8 cellular contexts compared by ENCODE assay signal in genomic region chr17:68087131-68087623, GRCh38. TPM values are rescaled to one million over a fixed set of nuclear protein-coding genes. Genes with fewer than 3 reads are reported as not detected.
DNase-seq lines count a peak whose midpoint lies in the region; ATAC-seq, FAIRE-seq and TF ChIP-seq lines count a peak whose summit lies in the region.
"Not testable (repeated sequence)": the region's sequence is repeated elsewhere in the genome, so short reads cannot be mapped to it uniquely, and the experiment has no call there.

No MANE protein-coding gene starts in this region.

- H3K9me3 Mint-ChIP-seq in activated B cell treated with CpG ODN at 0.5 μM for 24 hours; stimulated activated naive B cell treated with anti-CD40 and anti-IgM and Interleukin-4, amounts not matched to agents 10 μg/mL and 1 μg/mL and 100 μg/mL, for 72 hours: not testable (repeated sequence)

- intact Hi-C loops in activated B cell treated with CpG ODN at 0.5 μM for 24 hours (cut with micrococcal nuclease), result loop anchor here (5.0 kb wide), 1 partner anchor 50 kb away; the partner anchor contains the start of gene KPNA2

- H3K9ac ChIP-seq in MM.1S (ENCODE audit: low read length); keratinocyte (ENCODE audit: control insufficient read depth, extremely low read depth, insufficient read depth, low read length): not testable (repeated sequence)

- DNase-seq in GM06990 (ENCODE audit: extremely low read depth, insufficient read length), result peak; percentile 46
- peak; percentile 11 for DNase-seq in MM.1S
- DNase-seq in activated B cell treated with CpG ODN at 0.5 μM for 24 hours, result peak; percentile 35
- DNase-seq in activated effector memory CD4-positive, alpha-beta T cell treated with Interleukin-2 at 50 U/mL for 16 hours, result peak; percentile 36
- DNase-seq in keratinocyte (ENCODE audit: low read depth, low spot score); stimulated activated naive B cell treated with anti-CD40 and anti-IgM and Interleukin-4, amounts not matched to agents 10 μg/mL and 1 μg/mL and 100 μg/mL, for 72 hours: not testable (repeated sequence)

- H3K4me1 ChIP-seq in MM.1S (ENCODE audit: low read length), result peaks cover 24% of the 10 kb centered on the region
- H3K4me1 ChIP-seq in keratinocyte (ENCODE audit: control insufficient read depth, extremely low read depth, insufficient read depth, low read length), result not testable (repeated sequence)

- H3K36me3 Mint-ChIP-seq in activated B cell treated with CpG ODN at 0.5 μM for 24 hours (ENCODE audit: low read depth); stimulated activated naive B cell treated with anti-CD40 and anti-IgM and Interleukin-4, amounts not matched to agents 10 μg/mL and 1 μg/mL and 100 μg/mL, for 72 hours: not testable (repeated sequence)

- H3K79me2 ChIP-seq in MM.1S (ENCODE audit: low read length); keratinocyte (ENCODE audit: control insufficient read depth, insufficient read depth, low read length): not testable (repeated sequence)

- peak overlapping the region; percentile 84 for H3K27ac Mint-ChIP-seq in activated B cell treated with CpG ODN at 0.5 μM for 24 hours
- H3K27ac Mint-ChIP-seq in stimulated activated naive B cell treated with anti-CD40 and anti-IgM and Interleukin-4, amounts not matched to agents 10 μg/mL and 1 μg/mL and 100 μg/mL, for 72 hours, result peak overlapping the region; percentile 75

- H3K27me3 Mint-ChIP-seq in activated B cell treated with CpG ODN at 0.5 μM for 24 hours; stimulated activated naive B cell treated with anti-CD40 and anti-IgM and Interleukin-4, amounts not matched to agents 10 μg/mL and 1 μg/mL and 100 μg/mL, for 72 hours: not testable (repeated sequence)

- peak overlapping the region; percentile 60 for H3K4me3 Mint-ChIP-seq in activated B cell treated with CpG ODN at 0.5 μM for 24 hours
- H3K4me3 Mint-ChIP-seq in stimulated activated naive B cell treated with anti-CD40 and anti-IgM and Interleukin-4, amounts not matched to agents 10 μg/mL and 1 μg/mL and 100 μg/mL, for 72 hours, result peak overlapping the region; percentile 19 to 60

- not testable (repeated sequence) for H3K4me3 ChIP-seq in GM06990 (replicated peaks; ENCODE audit: low read depth, low read length); MM.1S (ENCODE audit: low read length); keratinocyte (ENCODE audit: control insufficient read depth in 2 of 3, extremely low read depth in 1 of 3, insufficient read depth in 2 of 3, low read depth in 1 of 3, low read length in 3 of 3)

- dilution Hi-C loops in keratinocyte (cut with MboI; ENCODE audit: extremely low pct_ligation_motif_present, low sequenced_read_pairs), result not testable (repeated sequence)

- not testable (repeated sequence) for H3K9me3 ChIP-seq in MM.1S (replicated peaks; ENCODE audit: insufficient read depth, low read length); keratinocyte (ENCODE audit: control insufficient read depth, low read depth, low read length)

- CTCF ChIA-PET in activated B cell treated with CpG ODN at 0.5 μM for 24 hours (lab: Charles Lee), result not testable (repeated sequence)

- not testable (repeated sequence) for H3K27me3 ChIP-seq in GM06990 (replicated peaks; ENCODE audit: control insufficient read depth, insufficient read depth, low read length); MM.1S (replicated peaks; ENCODE audit: insufficient read depth, low read length); keratinocyte (ENCODE audit: control insufficient read depth, extremely low read depth, insufficient read depth, low read length)

- peak overlapping the region; percentile 63; the same call in 1 of the 2 replicates for H3K4me2 ChIP-seq in MM.1S (ENCODE audit: low read depth, low read length)
- not testable (repeated sequence) for H3K4me2 ChIP-seq in keratinocyte (ENCODE audit: control insufficient read depth, extremely low read depth, insufficient read depth, low read depth, low read length)

- not testable (repeated sequence) for H3K9me2 ChIP-seq in MM.1S (replicated peaks; ENCODE audit: insufficient read depth, low read length)

- H4K20me1 ChIP-seq in MM.1S (ENCODE audit: insufficient read depth, low read length); keratinocyte (ENCODE audit: control insufficient read depth, extremely low read depth, insufficient read depth, low read length): not testable (repeated sequence)

- H3K4me1 Mint-ChIP-seq in activated B cell treated with CpG ODN at 0.5 μM for 24 hours, result peaks cover 39% of the 10 kb centered on the region
- peaks cover 24 to 39% of the 10 kb centered on the region in 2 donors for H3K4me1 Mint-ChIP-seq in stimulated activated naive B cell treated with anti-CD40 and anti-IgM and Interleukin-4, amounts not matched to agents 10 μg/mL and 1 μg/mL and 100 μg/mL, for 72 hours

- peak; percentile 56 for ATAC-seq in GM21367 (IDR thresholded peaks at IDR 0.05; ENCODE audit: unreplicated experiment)
- ATAC-seq in HG03097 (IDR thresholded peaks at IDR 0.05; ENCODE audit: low FRiP score, unreplicated experiment), result peak; percentile 81
- peak; percentile 66 for ATAC-seq in activated B cell treated with CpG ODN at 0.5 μM for 24 hours (ENCODE audit: low read depth)
- ATAC-seq in stimulated activated naive B cell treated with anti-CD40 and anti-IgM and Interleukin-4, amounts not matched to agents 10 μg/mL and 1 μg/mL and 100 μg/mL, for 72 hours (replicated peaks), result peak; percentile 48 to 52

- TF ChIP-seq CTCF in GM06990 (IDR thresholded peaks at IDR 0.05; ENCODE audit: insufficient read depth, low read length, poor library complexity, severe bottlenecking); MM.1S (IDR thresholded peaks at IDR 0.05; ENCODE audit: low read length); activated B cell treated with CpG ODN at 0.5 μM for 24 hours (IDR thresholded peaks at IDR 0.05); keratinocyte (optimal IDR thresholded peaks at IDR 0.05 in 1 of 3, IDR thresholded peaks at IDR 0.05 in 1 of 3, conservative IDR thresholded peaks at IDR 0.05 in 1 of 3; ENCODE audit: extremely low read depth in 1 of 3, insufficient read depth in 2 of 3, low read length in 3 of 3): not testable (repeated sequence)

- H3K36me3 ChIP-seq in GM06990 (ENCODE audit: control insufficient read depth, insufficient read depth, low read length); MM.1S (replicated peaks; ENCODE audit: insufficient read depth, low read length); keratinocyte (ENCODE audit: control insufficient read depth in 2 of 2, extremely low read depth in 1 of 2, insufficient read depth in 2 of 2, low read length in 2 of 2): not testable (repeated sequence)

- peaks cover 17% of the 10 kb centered on the region for H3F3A ChIP-seq in MM.1S (ENCODE audit: insufficient read depth, low read length)

- H2AFZ ChIP-seq in MM.1S (ENCODE audit: low read length), result 0 out of 2 replicates have a peak overlapping the region, but pooled peaks have one; percentile 1
- H2AFZ ChIP-seq in keratinocyte (ENCODE audit: control insufficient read depth, low read length), result not testable (repeated sequence)

- FAIRE-seq in keratinocyte (lab: Jason Lieb, UNC), result peak; percentile 79

- POLR2A ChIA-PET in activated B cell treated with CpG ODN at 0.5 μM for 24 hours (lab: Charles Lee), result interaction anchor here (0.7 to 2.2 kb wide), 3 partner anchors 14 to 264 kb away, joined by 3 to 10 read pairs (median 6); partner anchors contain the start of genes ARSG and SLC16A6

- H3K27ac ChIP-seq in MM.1S (ENCODE audit: low read length), result 0 out of 2 replicates have a peak overlapping the region, but pooled peaks have one; percentile 18
- not testable (repeated sequence) for H3K27ac ChIP-seq in keratinocyte (ENCODE audit: control insufficient read depth, insufficient read depth, low read length)

- not testable (repeated sequence) for H3K9me1 ChIP-seq in keratinocyte (ENCODE audit: control insufficient read depth, extremely low read depth, insufficient read depth, low read length)

RNA-seq across cellular contexts. Expression of gene KPNA2, which starts 51.6 kb away (rescaled TPM):
- total RNA-seq in activated B cell treated with CpG ODN at 0.5 μM for 24 hours, result 49.5 and 49.9 TPM in 2 replicates
- 96.2 to 233 TPM (median 186 TPM) in 3 replicates for polyA plus RNA-seq in keratinocyte
- polyA plus RNA-seq in keratinocyte (2011; ENCODE audit: low read depth), result 35.8 TPM
- 113 and 171 TPM in 2 replicates for polyA plus RNA-seq in keratinocyte (2011; cell fraction: cytosol; rRNA removed)
- polyA plus RNA-seq in keratinocyte (2011; cell fraction: nucleus; rRNA removed), result 136 and 140 TPM in 2 replicates
- 56.6 and 182 TPM in 2 replicates for polyA plus RNA-seq in keratinocyte (2012; ENCODE audit: low replicate concordance)
- 188 to 319 TPM (median 205 TPM) in 3 replicates for polyA minus RNA-seq in keratinocyte
- 149 TPM for polyA minus RNA-seq in keratinocyte (2011; cell fraction: cytosol; rRNA and poly(A)+ RNA removed)
- 71.4 and 123 TPM in 2 replicates for polyA minus RNA-seq in keratinocyte (2011; cell fraction: nucleus; rRNA and poly(A)+ RNA removed)
